ENCODE assay signal across 41 cellular contexts in genomic region chr20:20340443-20340842, GRCh38. TPM values are rescaled to one million over a fixed set of nuclear protein-coding genes. Genes with fewer than 3 reads are reported as not detected.
"Had no signal": no experiment of that assay in that cellular context is flagged by ENCODE, and none has a peak within 500 bp of the region (broad histone marks: within the 10 kb centered on the region; RNA-seq: fewer than 3 reads in every experiment).

No MANE protein-coding gene starts in this region.

- H3K4me1 ChIP-seq: ascending aorta had no signal

- H3K27ac ChIP-seq: ascending aorta, cardiac muscle cell, WERI-Rb-1 had no signal

- H3K36me3 Mint-ChIP-seq: activated CD4-positive, alpha-beta memory T cell treated with anti-CD3 and anti-CD28 coated beads for 36 hours; activated naive CD4-positive, alpha-beta T cell treated with anti-CD3 and anti-CD28 coated beads, Interleukin-2, amount 50 U/mL, for 24 hours; activated naive CD8-positive, alpha-beta T cell; activated naive CD8-positive, alpha-beta T cell treated with anti-CD3 and anti-CD28 coated beads, Interleukin-2, amount 10 ng/mL, durations not matched to agents 7 days and 5 days; brain; WTC11 had no signal

- H3K27me3 ChIP-seq: ascending aorta, cardiac muscle cell had no signal

- ATAC-seq: activated CD4-positive, alpha-beta T cell treated with anti-CD3 and anti-CD28 coated beads for 36 hours; activated CD4-positive, CD25-positive, alpha-beta regulatory T cell treated with anti-CD3 and anti-CD28 coated beads, Interleukin-2, amount 50 U/mL, for 24 hours; activated CD8-positive, alpha-beta T cell treated with anti-CD3 and anti-CD28 coated beads for 36 hours; activated naive CD8-positive, alpha-beta T cell treated with anti-CD3 and anti-CD28 coated beads, Interleukin-2, amount 50 U/mL, for 24 hours; activated T-cell treated with anti-CD3 and anti-CD28 coated beads, Interleukin-2, amount 50 U/mL, for 4 hours; activated T-cell treated with anti-CD3 and anti-CD28 coated beads, Interleukin-2, amount 50 U/mL, for 72 hours; activated T-helper 17 cell treated with anti-CD3 and anti-CD28 coated beads, Interleukin-2, amount 50 U/mL, for 72 hours; WTC11 had no signal

- DNase-seq: activated CD4-positive, alpha-beta memory T cell treated with anti-CD3 and anti-CD28 coated beads for 36 hours; activated CD4-positive, alpha-beta T cell treated with anti-CD3 and anti-CD28 coated beads for 1 hour; activated CD4-positive, alpha-beta T cell treated with anti-CD3 and anti-CD28 coated beads for 36 hours; activated CD4-positive, alpha-beta T cell treated with anti-CD3 and anti-CD28 coated beads, Interleukin-2, amount 10 ng/mL, durations not matched to agents 24 days and 14 days; activated CD4-positive, alpha-beta T cell treated with anti-CD3 and anti-CD28 coated beads, Interleukin-2, amount 50 U/mL, for 1 hour; activated CD4-positive, alpha-beta T cell treated with anti-CD3 and anti-CD28 coated beads, Interleukin-2, amount 50 U/mL, for 4 hours; activated CD4-positive, CD25-positive, alpha-beta regulatory T cell; activated CD8-positive, alpha-beta memory T cell treated with anti-CD3 and anti-CD28 coated beads, Interleukin-2, amount 50 U/mL, for 4 hours; activated CD8-positive, alpha-beta T cell treated with anti-CD3 and anti-CD28 coated beads for 36 hours; activated effector memory CD4-positive, alpha-beta T cell treated with anti-CD3 and anti-CD28 coated beads, Interleukin-2, amount 50 U/mL, for 16 hours; activated gamma-delta T cell treated with Interleukin-2 at 50 U/mL for 16 hours; activated naive CD4-positive, alpha-beta T cell; activated naive CD4-positive, alpha-beta T cell treated with anti-CD3 and anti-CD28 coated beads for 36 hours; activated naive CD8-positive, alpha-beta T cell treated with anti-CD3 and anti-CD28 coated beads, Interleukin-2, amount 10 ng/mL, durations not matched to agents 7 days and 5 days; activated naive CD8-positive, alpha-beta T cell treated with anti-CD3 and anti-CD28 coated beads, Interleukin-2, amount 50 U/mL, for 24 hours; activated T-cell treated with anti-CD3 and anti-CD28 coated beads for 4 hours; activated T-cell treated with anti-CD3 and anti-CD28 coated beads, Interleukin-2, amount 50 U/mL, for 1 hour; activated T-cell treated with anti-CD3 and anti-CD28 coated beads, Interleukin-2, amount 50 U/mL, for 4 hours; activated T-cell treated with anti-CD3 and anti-CD28 coated beads, Interleukin-2, amount 50 U/mL, for 72 hours; amygdala; anterior cingulate cortex; caudate nucleus; cerebellar nuclear complex; T-helper 1 cell; T-helper 2 cell; T-helper 9 cell; WERI-Rb-1 had no signal

- H3K4me1 Mint-ChIP-seq: activated CD4-positive, alpha-beta T cell treated with anti-CD3 and anti-CD28 coated beads for 36 hours; activated CD4-positive, alpha-beta T cell treated with anti-CD3 and anti-CD28 coated beads, Interleukin-2, amount 10 ng/mL, durations not matched to agents 24 days and 14 days; activated naive CD4-positive, alpha-beta T cell treated with anti-CD3 and anti-CD28 coated beads, Interleukin-2, amount 50 U/mL, for 24 hours; activated naive CD8-positive, alpha-beta T cell treated with anti-CD3 and anti-CD28 coated beads, Interleukin-2, amount 10 ng/mL, durations not matched to agents 7 days and 5 days; activated naive CD8-positive, alpha-beta T cell treated with anti-CD3 and anti-CD28 coated beads, Interleukin-2, amount 50 U/mL, for 24 hours; activated T-helper 17 cell treated with anti-CD3 and anti-CD28 coated beads, Interleukin-2, amount 50 U/mL, for 72 hours; central memory CD8-positive, alpha-beta T cell; WTC11 had no signal

- H3K9me3 ChIP-seq: ascending aorta had no signal

- H3K4me3 ChIP-seq: ascending aorta, cardiac muscle cell had no signal

- H3K9me3 Mint-ChIP-seq: activated CD4-positive, alpha-beta memory T cell treated with anti-CD3 and anti-CD28 coated beads for 36 hours; activated naive CD4-positive, alpha-beta T cell treated with anti-CD3 and anti-CD28 coated beads for 36 hours; activated naive CD4-positive, alpha-beta T cell treated with anti-CD3 and anti-CD28 coated beads, Interleukin-2, amount 50 U/mL, for 24 hours; central memory CD8-positive, alpha-beta T cell; T-helper 1 cell treated with Interleukin-12 subunit alpha and Interleukin-12 subunit beta and Interleukin-4 antibody, amounts not matched to agents 30 μg/mL and 1 μg/mL, for 36 hours had no signal

- H3K27ac Mint-ChIP-seq: activated CD4-positive, alpha-beta memory T cell treated with anti-CD3 and anti-CD28 coated beads for 36 hours; activated CD4-positive, alpha-beta T cell treated with anti-CD3 and anti-CD28 coated beads for 36 hours; activated CD4-positive, alpha-beta T cell treated with anti-CD3 and anti-CD28 coated beads, Interleukin-2, amount 10 ng/mL, durations not matched to agents 24 days and 14 days; activated CD8-positive, alpha-beta T cell treated with anti-CD3 and anti-CD28 coated beads for 36 hours; activated naive CD4-positive, alpha-beta T cell treated with anti-CD3 and anti-CD28 coated beads for 36 hours; activated naive CD4-positive, alpha-beta T cell treated with anti-CD3 and anti-CD28 coated beads, Interleukin-2, amount 50 U/mL, for 24 hours; activated naive CD8-positive, alpha-beta T cell; activated naive CD8-positive, alpha-beta T cell treated with anti-CD3 and anti-CD28 coated beads, Interleukin-2, amount 10 ng/mL, durations not matched to agents 7 days and 5 days; activated naive CD8-positive, alpha-beta T cell treated with anti-CD3 and anti-CD28 coated beads, Interleukin-2, amount 50 U/mL, for 24 hours; activated T-cell treated with anti-CD3 and anti-CD28 coated beads, Interleukin-2, amount 50 U/mL, for 72 hours; activated T-helper 1 cell treated with anti-CD3 and anti-CD28 coated beads, Interleukin-12 subunit alpha, Interleukin-12 subunit beta, Interleukin-2, Interleukin-4 antibody, amounts not matched to agents 30 ng/mL and 10 ng/mL and 1 ng/mL, durations not matched to agents 14 hours and 24 hours and 36 hours; activated T-helper 17 cell treated with anti-CD3 and anti-CD28 coated beads, Interleukin-2, amount 50 U/mL, for 72 hours; T-helper 1 cell treated with Interleukin-12 subunit alpha and Interleukin-12 subunit beta and Interleukin-4 antibody, amounts not matched to agents 30 μg/mL and 1 μg/mL, for 36 hours; T-helper 2 cell treated with Interferon-gamma antibody and Interleukin-4, amounts not matched to agents 5 μg/mL and 100 μg/mL, for 36 hours; WTC11 had no signal

- H3K27me3 Mint-ChIP-seq: activated CD4-positive, alpha-beta T cell treated with anti-CD3 and anti-CD28 coated beads, Interleukin-2, amount 10 ng/mL, durations not matched to agents 24 days and 14 days; activated naive CD8-positive, alpha-beta T cell treated with anti-CD3 and anti-CD28 coated beads, Interleukin-2, amount 10 ng/mL, durations not matched to agents 7 days and 5 days had no signal

- H3K36me3 ChIP-seq: ascending aorta, cardiac muscle cell, WERI-Rb-1 had no signal

- H3K4me3 Mint-ChIP-seq: activated CD4-positive, alpha-beta memory T cell treated with anti-CD3 and anti-CD28 coated beads for 36 hours; activated CD4-positive, alpha-beta T cell treated with anti-CD3 and anti-CD28 coated beads for 36 hours; activated CD4-positive, alpha-beta T cell treated with anti-CD3 and anti-CD28 coated beads, Interleukin-2, amount 10 ng/mL, durations not matched to agents 24 days and 14 days; activated CD8-positive, alpha-beta T cell treated with anti-CD3 and anti-CD28 coated beads for 36 hours; activated naive CD4-positive, alpha-beta T cell treated with anti-CD3 and anti-CD28 coated beads for 36 hours; activated naive CD4-positive, alpha-beta T cell treated with anti-CD3 and anti-CD28 coated beads, Interleukin-2, amount 50 U/mL, for 24 hours; activated naive CD8-positive, alpha-beta T cell; activated naive CD8-positive, alpha-beta T cell treated with anti-CD3 and anti-CD28 coated beads, Interleukin-2, amount 10 ng/mL, durations not matched to agents 7 days and 5 days; activated naive CD8-positive, alpha-beta T cell treated with anti-CD3 and anti-CD28 coated beads, Interleukin-2, amount 50 U/mL, for 24 hours; activated T-cell treated with anti-CD3 and anti-CD28 coated beads, Interleukin-2, amount 50 U/mL, for 4 hours; activated T-cell treated with anti-CD3 and anti-CD28 coated beads, Interleukin-2, amount 50 U/mL, for 72 hours; activated T-helper 1 cell treated with anti-CD3 and anti-CD28 coated beads, Interleukin-12 subunit alpha, Interleukin-12 subunit beta, Interleukin-2, Interleukin-4 antibody, amounts not matched to agents 30 ng/mL and 10 ng/mL and 1 ng/mL, durations not matched to agents 14 hours and 24 hours and 36 hours; activated T-helper 17 cell treated with anti-CD3 and anti-CD28 coated beads, Interleukin-2, amount 50 U/mL, for 72 hours; brain; central memory CD8-positive, alpha-beta T cell; T-helper 1 cell treated with Interleukin-12 subunit alpha and Interleukin-12 subunit beta and Interleukin-4 antibody, amounts not matched to agents 30 μg/mL and 1 μg/mL, for 36 hours; T-helper 2 cell treated with Interferon-gamma antibody and Interleukin-4, amounts not matched to agents 5 μg/mL and 100 μg/mL, for 36 hours; WTC11 had no signal

RNA-seq across cellular contexts. Expression of gene INSM1, which starts 27.5 kb away (rescaled TPM):
- total RNA-seq: activated naive CD8-positive, alpha-beta T cell treated with anti-CD3 and anti-CD28 coated beads, Interleukin-2, amount 10 ng/mL, durations not matched to agents 7 days and 5 days; ascending aorta; bronchial epithelial cell; cardiac muscle cell; chondrocyte had no signal
- polyA plus RNA-seq: cardiac muscle cell had no signal
